ENCODE assay signal across 19 cellular contexts in genomic region chr2:979286-979928, GRCh38. TPM values are rescaled to one million over a fixed set of nuclear protein-coding genes. Genes with fewer than 3 reads are reported as not detected.
A peak's percentile ranks its signal among the peaks of the same experiment; 100 is the strongest.
DNase-seq lines count a peak whose midpoint lies in the region; ATAC-seq lines count a peak whose summit lies in the region.
"Had no signal": no experiment of that assay in that cellular context is flagged by ENCODE, and none has a peak within 500 bp of the region (broad histone marks: within the 10 kb centered on the region; RNA-seq: fewer than 3 reads in every experiment).

No MANE protein-coding gene starts in this region.

- DNase-seq in fibroblast of peridontal ligament (ENCODE audit: extremely low read depth) (peak; percentile 20), H7 (no peak), KG1 (lab: John Stamatoyannopoulos, UW) (no peak)
- DNase-seq: activated CD4-positive, alpha-beta T cell treated with anti-CD3 and anti-CD28 coated beads, Interleukin-2, amount 10 ng/mL, durations not matched to agents 7 days and 5 days; esophagus squamous epithelium; hippocampal formation; IMR-90; left lung; NCI-H1436; NCI-H774; stimulated activated CD4-positive, alpha-beta T cell treated with anti-CD3 and anti-CD28 coated beads, Interleukin-2, amount 100 ng/mL, for 48 hours; T-helper 9 cell had no signal

- no peaks in the 10 kb centered on the region for H3K9me3 ChIP-seq in KOPT-K1 (ENCODE audit: insufficient read depth, low read length, poor library complexity, severe bottlenecking)
- H3K9me3 ChIP-seq: ascending aorta, esophagus squamous epithelium, left lung had no signal

- ATAC-seq in GM18498 (IDR thresholded peaks at IDR 0.05; ENCODE audit: unreplicated experiment) (peak; percentile 64), GM21381 (IDR thresholded peaks at IDR 0.05; ENCODE audit: unreplicated experiment) (peak; percentile 59), HG02973 (IDR thresholded peaks at IDR 0.05; ENCODE audit: unreplicated experiment) (no peak), HG02970 (IDR thresholded peaks at IDR 0.05; ENCODE audit: low FRiP score, unreplicated experiment) (no peak)
- ATAC-seq: left lung had no signal

- H3K4me3 ChIP-seq in H7 (ENCODE audit: insufficient read depth, low read depth, low read length), result no peak overlapping the region
- H3K4me3 ChIP-seq: ascending aorta, esophagus squamous epithelium, left lung had no signal

- H3K27ac ChIP-seq in KOPT-K1 (ENCODE audit: low read depth, low read length, poor library complexity, severe bottlenecking), result peak overlapping the region; percentile 70
- H3K27ac ChIP-seq: ascending aorta, esophagus squamous epithelium, left lung had no signal

- H3K36me3 ChIP-seq in KOPT-K1 (ENCODE audit: insufficient read depth, low read length) (no peaks in the 10 kb centered on the region), H7 (replicated peaks; ENCODE audit: control insufficient read depth, insufficient read depth, low read length) (peaks cover 2% of the 10 kb centered on the region; the same call in 1 of the 2 replicates)
- H3K36me3 ChIP-seq: ascending aorta, esophagus squamous epithelium, left lung had no signal

- H3K27me3 ChIP-seq in H7 (ENCODE audit: control insufficient read depth, insufficient read depth, low read length), result no peaks in the 10 kb centered on the region
- H3K27me3 ChIP-seq: ascending aorta had no signal

RNA-seq across cellular contexts. Expression of gene SNTG2, which starts 28.8 kb away (rescaled TPM):
- 1.5 and 2.1 TPM in 2 replicates for total RNA-seq in H7 (2014; rRNA removed; shearing (Covaris generic))
- total RNA-seq: activated CD4-positive, alpha-beta T cell treated with anti-CD3 and anti-CD28 coated beads, Interleukin-2, amount 10 ng/mL, durations not matched to agents 7 days and 5 days; Daoy had no signal

Comparison
In these comparisons a context has a peak if more than half of its experiments do, and no peak if none do; other contexts are left out.
1. ATAC-seq: peak in GM18498 (single experiment) and GM21381 (single experiment); none in HG02973 (single experiment) and HG02970 (single experiment).